Comparison of ENCODE assay signal across 20 cellular contexts in the genomic region with DNA sequence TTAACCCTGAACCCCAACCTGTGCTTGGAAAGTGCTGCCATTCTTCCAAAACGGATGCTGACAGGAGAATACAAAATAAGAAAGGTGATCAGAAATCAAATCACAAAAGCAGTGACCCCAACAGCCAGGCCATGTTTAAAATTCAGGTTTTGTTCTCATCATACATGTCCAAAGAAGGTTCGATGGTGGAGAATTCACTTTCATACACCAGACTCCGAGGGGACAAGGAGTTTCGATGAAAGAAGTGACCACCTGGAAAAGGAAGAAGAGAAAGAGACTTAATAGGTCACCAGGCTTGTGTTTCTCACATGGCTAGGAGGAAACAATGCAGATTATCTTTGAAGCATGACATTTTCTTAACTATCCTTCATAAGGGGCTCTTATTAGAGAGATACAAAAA. TPM values are rescaled to one million over a fixed set of nuclear protein-coding genes. Genes with fewer than 3 reads are reported as not detected.
A peak's percentile ranks its signal among the peaks of the same experiment; 100 is the strongest.
DNase-seq lines count a peak whose midpoint lies in the region; TF ChIP-seq lines count a peak whose summit lies in the region.
"Had no signal": no experiment of that assay in that cellular context is flagged by ENCODE, and none has a peak within 500 bp of the region (broad histone marks: within the 10 kb centered on the region; RNA-seq: fewer than 3 reads in every experiment).

No MANE protein-coding gene starts in this region.

- no peaks in the 10 kb centered on the region for H3K36me3 Mint-ChIP-seq in neural crest cell (ENCODE audit: low read depth)
- H3K36me3 Mint-ChIP-seq: CD8-positive, alpha-beta T cell had no signal

- peak overlapping the region; percentile 20 for H3K4me2 ChIP-seq in Loucy (ENCODE audit: low read depth, low read length, poor library complexity, severe bottlenecking)
- H3K4me2 ChIP-seq: A549 had no signal

- H3K9me3 ChIP-seq in Loucy (ENCODE audit: insufficient read depth, low read depth, low read length) (no peaks in the 10 kb centered on the region), esophagus muscularis mucosa (no peaks in the 10 kb centered on the region)
- H3K9me3 ChIP-seq: A549 had no signal

- H3K27me3 Mint-ChIP-seq in neural crest cell (ENCODE audit: low read depth): no peaks in the 10 kb centered on the region

- no peaks in the 10 kb centered on the region for H3K9me3 Mint-ChIP-seq in neural crest cell
- H3K9me3 Mint-ChIP-seq: CD4-positive, alpha-beta T cell; CD8-positive, alpha-beta T cell had no signal

- peak; percentile 46 for DNase-seq in activated CD8-positive, alpha-beta memory T cell treated with anti-CD3 and anti-CD28 coated beads for 24 hours
- no peak for DNase-seq in activated CD8-positive, alpha-beta memory T cell treated with anti-CD3 and anti-CD28 coated beads, Interleukin-2, amount 50 U/mL, for 4 hours
- DNase-seq in esophagus muscularis mucosa (ENCODE audit: extremely low spot score) (peak; percentile 75), neural crest cell (ENCODE audit: low read depth, low spot score) (no peak), T-helper 9 cell (no peak), COLO668 (lab: John Stamatoyannopoulos, UW; ENCODE audit: unreplicated experiment) (no peak)
- no peak for DNase-seq in stimulated activated CD4-positive, alpha-beta T cell treated with anti-CD3 and anti-CD28 coated beads, Interleukin-2, amount 100 ng/mL, for 48 hours
- DNase-seq: AML-193; CD4-positive, alpha-beta T cell; CD8-positive, alpha-beta T cell; COR-L47; DMS 273 treated with DMSO at 0.1 percent for 48 hours; DMS153; DMS79 treated with DMSO at 0.1 percent for 48 hours; GF-D8 had no signal

- TF ChIP-seq CTCF in Loucy (conservative IDR thresholded peaks at IDR 0.05; ENCODE audit: low read length) (no peak), esophagus muscularis mucosa (IDR thresholded peaks at IDR 0.05) (no peak), neural crest cell (conservative IDR thresholded peaks at IDR 0.05) (no peak)

- H3K27ac ChIP-seq in esophagus muscularis mucosa (replicated peaks in 1 of 4): no peak overlapping the region
- H3K27ac ChIP-seq: 22Rv1, A549, C4-2B had no signal

- H3K4me1 ChIP-seq in Loucy (ENCODE audit: insufficient read depth, low read length, poor library complexity, severe bottlenecking) (peaks cover 15% of the 10 kb centered on the region), esophagus muscularis mucosa (no peaks in the 10 kb centered on the region)
- H3K4me1 ChIP-seq: A549 had no signal

- no peak overlapping the region for H2AFZ ChIP-seq in Loucy (ENCODE audit: low read length)

- no peak overlapping the region for H3K4me3 Mint-ChIP-seq in neural crest cell
- H3K4me3 Mint-ChIP-seq: B cell; CD4-positive, alpha-beta T cell; CD8-positive, alpha-beta T cell had no signal

- no peak for TF ChIP-seq EP300 in esophagus muscularis mucosa (IDR thresholded peaks at IDR 0.05)

- H3K9me2 ChIP-seq in Loucy (replicated peaks; ENCODE audit: low read depth, low read length): no peaks in the 10 kb centered on the region

- H3K79me2 ChIP-seq in Loucy (ENCODE audit: insufficient read depth, low read length): no peaks in the 10 kb centered on the region

- peak overlapping the region; percentile 19 for H3K27ac Mint-ChIP-seq in neural crest cell (ENCODE audit: unreplicated experiment)
- H3K27ac Mint-ChIP-seq: B cell; CD4-positive, alpha-beta T cell; CD8-positive, alpha-beta T cell had no signal

- H3K4me1 Mint-ChIP-seq in neural crest cell: no peaks in the 10 kb centered on the region

- H3K36me3 ChIP-seq in Loucy (ENCODE audit: insufficient read depth, low read length) (no peaks in the 10 kb centered on the region), esophagus muscularis mucosa (no peaks in the 10 kb centered on the region)

- H3F3A ChIP-seq in Loucy (ENCODE audit: low read depth): no peaks in the 10 kb centered on the region

- intact Hi-C loops in esophagus muscularis mucosa (cut with DNase I): no loop called here

- no peak overlapping the region for H3K4me3 ChIP-seq in Loucy (ENCODE audit: low read length, poor library complexity, severe bottlenecking)
- no peak overlapping the region for H3K4me3 ChIP-seq in esophagus muscularis mucosa
- H3K4me3 ChIP-seq: A549 had no signal

- peak overlapping the region; percentile 39 for H3K9ac ChIP-seq in Loucy (ENCODE audit: low read depth, low read length, poor library complexity, severe bottlenecking)

- WGBS in esophagus muscularis mucosa: 94% methylated on average over 4 of the region's 4 CpGs

- TF ChIP-seq POLR2A in esophagus muscularis mucosa (IDR thresholded peaks at IDR 0.05; ENCODE audit: low read depth): no peak

- H3K27me3 ChIP-seq in Loucy (ENCODE audit: insufficient read depth, low read length, poor library complexity, severe bottlenecking): no peaks in the 10 kb centered on the region
- no peaks in the 10 kb centered on the region for H3K27me3 ChIP-seq in esophagus muscularis mucosa

- no peaks in the 10 kb centered on the region for H4K20me1 ChIP-seq in Loucy (ENCODE audit: insufficient read depth, low read length, poor library complexity, severe bottlenecking)

RNA-seq across cellular contexts. Expression of a gene that starts 12.5 kb away (rescaled TPM):
- total RNA-seq in esophagus muscularis mucosa (100 to 1,000 TPM in 2 of 4 donors, 10 to 100 TPM in 2; 80.2 to 229 (median 143) TPM), neural crest cell (101 and 107 TPM in 2 replicates)

Comparison
In these comparisons a context has a peak if more than half of its experiments do, and no peak if none do; other contexts are left out.
1. DNase-seq: peak in activated CD8-positive, alpha-beta memory T cell treated with anti-CD3 and anti-CD28 coated beads for 24 hours (single experiment) and esophagus muscularis mucosa (single experiment); none in activated CD8-positive, alpha-beta memory T cell treated with anti-CD3 and anti-CD28 coated beads, Interleukin-2, amount 50 U/mL, for 4 hours (single experiment), neural crest cell (single experiment), stimulated activated CD4-positive, alpha-beta T cell treated with anti-CD3 and anti-CD28 coated beads, Interleukin-2, amount 100 ng/mL, for 48 hours (0 of 2), T-helper 9 cell (single experiment) and COLO668 (single experiment).